Comparison of ENCODE assay signal across 8 cellular contexts in genomic region chr19:49677232-49677881, GRCh38.
DNase-seq lines count a peak whose midpoint lies in the region; ATAC-seq lines count a peak whose summit lies in the region.

Gene PRMT1 (plus strand): TSS chr19:49677271. CDS start chr19:49677281, 10 bp downstream.

- peak; percentile 65 for DNase-seq in COR-L47 (lab: John Stamatoyannopoulos, UW)
- DNase-seq in UCSD-AML1 (lab: John Stamatoyannopoulos, UW; ENCODE audit: unreplicated experiment), result peak; percentile 66
- peak; percentile 42 for DNase-seq in effector CD4-positive, alpha-beta T cell
- peak; percentile 45 for DNase-seq in medulla oblongata (ENCODE audit: extremely low spot score)
- peak in 5 of 6 experiments; percentile 40 to 85 (median 69) for DNase-seq in stimulated activated naive CD4-positive, alpha-beta T cell (lab: John Stamatoyannopoulos, UW)
- no peak for DNase-seq in inferior parietal cortex (ENCODE audit: extremely low spot score)

- peak; percentile 6 for ATAC-seq in HG03045 (IDR thresholded peaks at IDR 0.05; ENCODE audit: unreplicated experiment)
- ATAC-seq in GM21576 (IDR thresholded peaks at IDR 0.05; ENCODE audit: unreplicated experiment), result no peak
